ENCODE assay signal across 14 cellular contexts in the genomic region with DNA sequence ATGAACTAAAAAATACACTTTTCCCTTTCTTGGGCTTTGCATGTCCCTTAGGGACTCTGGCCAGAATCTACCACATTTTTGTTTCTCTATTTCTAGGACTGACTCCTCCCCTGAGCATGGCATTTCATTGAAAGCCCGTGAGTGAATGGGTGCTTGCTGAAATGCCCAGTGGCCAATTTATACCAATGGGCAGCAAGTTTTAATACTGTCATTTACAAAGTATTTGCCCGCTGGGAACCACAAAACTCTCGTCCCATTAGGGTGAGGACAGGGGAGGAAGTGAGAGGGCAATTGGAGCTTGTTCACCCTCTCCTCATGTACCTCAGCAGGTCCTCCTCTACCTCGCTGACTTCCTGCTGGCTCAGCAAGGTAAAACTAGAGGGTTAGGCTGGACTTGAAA. TPM values are rescaled to one million over a fixed set of nuclear protein-coding genes. Genes with fewer than 3 reads are reported as not detected.
DNase-seq lines count a peak whose midpoint lies in the region; ATAC-seq and TF ChIP-seq lines count a peak whose summit lies in the region.
"Had no signal": no experiment of that assay in that cellular context is flagged by ENCODE, and none has a peak within 500 bp of the region (broad histone marks: within the 10 kb centered on the region; RNA-seq: fewer than 3 reads in every experiment).

No MANE protein-coding gene starts in this region.

- TF ChIP-seq EP300 in esophagus muscularis mucosa (IDR thresholded peaks at IDR 0.05) = no peak

- no peak for TF ChIP-seq CTCF in AG10803 (conservative IDR thresholded peaks at IDR 0.05; ENCODE audit: low read length)
- TF ChIP-seq CTCF in esophagus muscularis mucosa (IDR thresholded peaks at IDR 0.05) = no peak
- no peak for TF ChIP-seq CTCF in psoas muscle (IDR thresholded peaks at IDR 0.05)

- H3K9me3 Mint-ChIP-seq in activated naive CD4-positive, alpha-beta T cell treated with anti-CD3 and anti-CD28 coated beads, Interleukin-2, amount 50 U/mL, for 72 hours = no peaks in the 10 kb centered on the region
- H3K9me3 Mint-ChIP-seq: naive thymus-derived CD4-positive, alpha-beta T cell had no signal

- H3K36me3 Mint-ChIP-seq in activated naive CD4-positive, alpha-beta T cell treated with anti-CD3 and anti-CD28 coated beads, Interleukin-2, amount 50 U/mL, for 72 hours = no peaks in the 10 kb centered on the region
- H3K36me3 Mint-ChIP-seq: immature natural killer cell; naive thymus-derived CD4-positive, alpha-beta T cell had no signal

- H3K4me1 ChIP-seq in esophagus muscularis mucosa (peaks cover 0 to 23% (median 7%) of the 10 kb centered on the region in 4 donors), psoas muscle (no peaks in the 10 kb centered on the region)
- H3K4me1 ChIP-seq: BE2C had no signal

- H3K27me3 ChIP-seq in esophagus muscularis mucosa = no peaks in the 10 kb centered on the region
- H3K27me3 ChIP-seq in psoas muscle (ENCODE audit: insufficient read depth in 3 of 3, low read length in 2 of 3) = peaks cover 0 to 43% (median 0%) of the 10 kb centered on the region in 3 donors
- H3K27me3 ChIP-seq: BE2C had no signal

- WGBS in esophagus muscularis mucosa = 66% methylated on average over 4 of the region's 4 CpGs
- WGBS in psoas muscle, 3 donors = 42 to 68% (median 47%) methylated on average over 4 of the region's 4 CpGs

- no peaks in the 10 kb centered on the region for H3K9me3 ChIP-seq in esophagus muscularis mucosa
- H3K9me3 ChIP-seq in psoas muscle = no peaks in the 10 kb centered on the region
- H3K9me3 ChIP-seq: BE2C had no signal

- H3K27ac Mint-ChIP-seq in activated naive CD4-positive, alpha-beta T cell treated with anti-CD3 and anti-CD28 coated beads, Interleukin-2, amount 50 U/mL, for 72 hours = no peak overlapping the region
- H3K27ac Mint-ChIP-seq: immature natural killer cell; naive thymus-derived CD4-positive, alpha-beta T cell had no signal

- H3K27ac ChIP-seq in esophagus muscularis mucosa (replicated peaks in 1 of 4) (peak overlapping the region; percentile 61 to 77 (median 68)), psoas muscle (no peak overlapping the region)

- no peak for TF ChIP-seq POLR2A in esophagus muscularis mucosa (IDR thresholded peaks at IDR 0.05; ENCODE audit: low read depth)

- ATAC-seq in psoas muscle (no peak), GM19463 (IDR thresholded peaks at IDR 0.05; ENCODE audit: unreplicated experiment) (no peak)
- no peak for ATAC-seq in activated naive CD4-positive, alpha-beta T cell treated with anti-CD3 and anti-CD28 coated beads, Interleukin-2, amount 50 U/mL, for 72 hours
- ATAC-seq: naive thymus-derived CD4-positive, alpha-beta T cell had no signal

- intact Hi-C loops in esophagus muscularis mucosa (cut with DNase I) = no loop called here
- intact Hi-C loops in psoas muscle (cut with DNase I) = no loop called here

- DNase-seq in AG10803 (ENCODE audit: low read depth) (peak; percentile 31), RPMI7951 (ENCODE audit: low read depth) (peak; percentile 37), esophagus muscularis mucosa (ENCODE audit: extremely low spot score) (no peak), psoas muscle (no peak), OCI-M2 (lab: John Stamatoyannopoulos, UW; ENCODE audit: unreplicated experiment) (no peak)
- DNase-seq in activated naive CD4-positive, alpha-beta T cell treated with anti-CD3 and anti-CD28 coated beads, Interleukin-2, amount 50 U/mL, for 72 hours (ENCODE audit: low spot score in 2 of 2) = no peak
- no peak for DNase-seq in effector CD8-positive, alpha-beta T cell (lab: John Stamatoyannopoulos, UW)
- DNase-seq: BE2C; GDM1; immature natural killer cell; naive thymus-derived CD4-positive, alpha-beta T cell; NCI-H2171 had no signal

- H3K4me3 ChIP-seq in AG10803 (ENCODE audit: low read length) = peak overlapping the region; percentile 58
- H3K4me3 ChIP-seq in esophagus muscularis mucosa = peak overlapping the region; percentile 34 to 52 (median 39)
- H3K4me3 ChIP-seq in psoas muscle = peak overlapping the region; percentile 41

- H3K36me3 ChIP-seq in esophagus muscularis mucosa (no peaks in the 10 kb centered on the region), psoas muscle (ENCODE audit: insufficient read depth in 1 of 2, low read depth in 1 of 2) (no peaks in the 10 kb centered on the region)
- H3K36me3 ChIP-seq: BE2C had no signal

RNA-seq across cellular contexts. Expression of a gene that starts 1.1 kb away (rescaled TPM):
- total RNA-seq in RPMI7951 (2014; rRNA removed; shearing (Covaris generic)) = 7.7 and 11.0 TPM in 2 replicates
- 10 to 100 TPM; 29.8 to 57.3 (median 39.6) TPM for total RNA-seq in esophagus muscularis mucosa
- 1 to 10 TPM; 4.9 to 7.3 (median 5.1) TPM for total RNA-seq in psoas muscle
- 1 to 10 TPM; 2.1 to 2.8 (median 2.3) TPM for polyA plus RNA-seq in psoas muscle
- total RNA-seq in activated naive CD4-positive, alpha-beta T cell treated with anti-CD3 and anti-CD28 coated beads, Interleukin-2, amount 50 U/mL, for 72 hours = not detected
- total RNA-seq: naive thymus-derived CD4-positive, alpha-beta T cell; OCI-LY7 had no signal
- polyA plus RNA-seq: immature natural killer cell; naive thymus-derived CD4-positive, alpha-beta T cell had no signal

RNA-seq across cellular contexts. Expression of a gene that starts 8.5 kb away (rescaled TPM):
- 19.7 and 24.2 TPM in 2 replicates for total RNA-seq in RPMI7951 (2014; rRNA removed; shearing (Covaris generic))
- total RNA-seq in esophagus muscularis mucosa (1 to 10 TPM; 5.4 to 8.3 (median 6.8) TPM), psoas muscle (1 to 10 TPM; 2.1 to 3.8 (median 2.8) TPM)
- polyA plus RNA-seq in psoas muscle = 1 to 10 TPM; 3.3 to 4.3 (median 3.8) TPM
- total RNA-seq in activated naive CD4-positive, alpha-beta T cell treated with anti-CD3 and anti-CD28 coated beads, Interleukin-2, amount 50 U/mL, for 72 hours = under 1 TPM in 1 of 2 donors, not detected in 1; 0.73 TPM
- total RNA-seq: OCI-LY7 had no signal

Comparison
In these comparisons a context has a peak if more than half of its experiments do, and no peak if none do; other contexts are left out.
1. DNase-seq: peak in AG10803 (single experiment) and RPMI7951 (single experiment); none in esophagus muscularis mucosa (single experiment), psoas muscle (0 of 2), activated naive CD4-positive, alpha-beta T cell treated with anti-CD3 and anti-CD28 coated beads, Interleukin-2, amount 50 U/mL, for 72 hours (0 of 2), OCI-M2 (single experiment) and effector CD8-positive, alpha-beta T cell (single experiment).
2. Peak in every context shown above with its lines, with median percentiles within 50 percentile points of each other: H3K4me3 ChIP-seq.